8 cellular contexts compared by ENCODE assay signal in the genomic region with DNA sequence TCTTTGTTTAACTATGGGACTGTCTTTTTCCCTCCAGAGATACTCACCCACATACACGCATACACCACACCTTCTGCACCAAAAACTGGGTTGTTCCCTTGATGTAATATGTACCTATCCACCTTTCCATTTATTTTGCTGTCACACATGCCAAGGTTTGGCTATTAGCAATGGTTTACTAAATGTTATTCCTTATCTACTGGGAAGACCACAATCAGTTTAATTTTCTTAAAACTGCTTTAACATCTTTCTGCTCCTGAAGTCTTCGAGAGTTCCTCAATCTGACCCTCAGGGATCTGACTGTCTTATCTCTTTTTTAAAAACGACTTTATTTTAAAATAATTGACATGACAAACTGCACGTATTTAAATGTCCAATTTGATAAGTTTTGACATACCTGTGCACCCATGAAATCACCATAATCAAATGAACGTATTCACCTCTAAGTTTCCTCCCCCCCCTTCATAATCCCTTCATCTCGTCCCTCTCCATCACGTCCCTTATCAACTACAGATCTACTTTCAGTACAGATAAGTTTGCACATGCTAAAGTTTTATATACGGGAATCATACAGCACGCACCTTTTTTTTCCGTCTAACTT. TPM values are rescaled to one million over a fixed set of nuclear protein-coding genes. Genes with fewer than 3 reads are reported as not detected.
A peak's percentile ranks its signal among the peaks of the same experiment; 100 is the strongest.
DNase-seq lines count a peak whose midpoint lies in the region; ATAC-seq and TF ChIP-seq lines count a peak whose summit lies in the region.

No MANE protein-coding gene starts in this region.

- no peak for DNase-seq in activated CD8-positive, alpha-beta memory T cell treated with anti-CD3 and anti-CD28 coated beads, Interleukin-2, amount 10 ng/mL, durations not matched to agents 7 days and 5 days
- DNase-seq in activated CD8-positive, alpha-beta memory T cell treated with anti-CD3 and anti-CD28 coated beads for 24 hours, result no peak
- DNase-seq in foreskin fibroblast, result no peak
- DNase-seq in stimulated activated naive CD4-positive, alpha-beta T cell treated with Interleukin-2 at 50 U/mL for 16 hours (lab: John Stamatoyannopoulos, UW), result no peak
- no peak for DNase-seq in MV-4-11 (lab: John Stamatoyannopoulos, UW)
- DNase-seq in SIG-M5 (lab: John Stamatoyannopoulos, UW), result no peak

- H3K27ac Mint-ChIP-seq in activated CD8-positive, alpha-beta memory T cell treated with anti-CD3 and anti-CD28 coated beads, Interleukin-2, amount 10 ng/mL, durations not matched to agents 7 days and 5 days, result peak overlapping the region; percentile 89

- peak overlapping the region in 20 of 21 experiments; percentile 78 to 96 (median 91) for H3K27ac ChIP-seq in skin epidermis

- CTCF ChIA-PET in activated CD8-positive, alpha-beta memory T cell treated with anti-CD3 and anti-CD28 coated beads, Interleukin-2, amount 10 ng/mL, durations not matched to agents 7 days and 5 days (lab: Charles Lee), result interaction anchor here (1.0 kb wide), 1 partner anchor 12 kb away, joined by 3 read pairs; no protein-coding TSS in a partner anchor

- H3K36me3 Mint-ChIP-seq in activated CD8-positive, alpha-beta memory T cell treated with anti-CD3 and anti-CD28 coated beads, Interleukin-2, amount 10 ng/mL, durations not matched to agents 7 days and 5 days, result peaks cover 23% of the 10 kb centered on the region

- no peak for TF ChIP-seq CTCF in foreskin fibroblast (IDR thresholded peaks at IDR 0.05; ENCODE audit: low read depth, low read length)

- peak overlapping the region; percentile 99 for H3K4me3 Mint-ChIP-seq in activated CD8-positive, alpha-beta memory T cell treated with anti-CD3 and anti-CD28 coated beads, Interleukin-2, amount 10 ng/mL, durations not matched to agents 7 days and 5 days

- H3K9me3 Mint-ChIP-seq in activated CD8-positive, alpha-beta memory T cell treated with anti-CD3 and anti-CD28 coated beads, Interleukin-2, amount 10 ng/mL, durations not matched to agents 7 days and 5 days (ENCODE audit: low read depth), result no peaks in the 10 kb centered on the region

- H3K4me1 Mint-ChIP-seq in activated CD8-positive, alpha-beta memory T cell treated with anti-CD3 and anti-CD28 coated beads, Interleukin-2, amount 10 ng/mL, durations not matched to agents 7 days and 5 days, result peaks cover 45% of the 10 kb centered on the region

- H3K27me3 Mint-ChIP-seq in activated CD8-positive, alpha-beta memory T cell treated with anti-CD3 and anti-CD28 coated beads, Interleukin-2, amount 10 ng/mL, durations not matched to agents 7 days and 5 days, result no peaks in the 10 kb centered on the region

- ATAC-seq in activated CD8-positive, alpha-beta memory T cell treated with anti-CD3 and anti-CD28 coated beads, Interleukin-2, amount 10 ng/mL, durations not matched to agents 7 days and 5 days, result no peak
- peak; percentile 4; the same call in 2 of the 3 replicates for ATAC-seq in SK-N-SH treated with all-trans-retinoic acid at 6 μM for 48 hours

- H3K4me3 ChIP-seq in foreskin fibroblast (ENCODE audit: low read depth in 1 of 2, low read length in 2 of 2) (peak overlapping the region; percentile 79 to 92), skin epidermis (peak overlapping the region; percentile 60 to 94 (median 77))

TF ChIP-seq in SK-N-SH treated with all-trans-retinoic acid at 6 μM for 48 hours, 23 proteins besides CTCF, POLR2A, EP300 and RAD21:
- TF ChIP-seq ZC3H10 (CRISPR knock-in tag; IDR thresholded peaks at IDR 0.05) (no peak), CSDC2 (CRISPR knock-in tag; IDR thresholded peaks at IDR 0.05) (no peak), SNAI2 (CRISPR knock-in tag; IDR thresholded peaks at IDR 0.05) (no peak), RARB (CRISPR knock-in tag; IDR thresholded peaks at IDR 0.05) (no peak), ZNF8 (CRISPR knock-in tag; IDR thresholded peaks at IDR 0.05) (no peak), ZNF565 (CRISPR knock-in tag; conservative IDR thresholded peaks at IDR 0.05; ENCODE audit: low read depth) (no peak), ZNF70 (CRISPR knock-in tag; IDR thresholded peaks at IDR 0.05) (no peak), PPARA (CRISPR knock-in tag; IDR thresholded peaks at IDR 0.05; ENCODE audit: borderline replicate concordance) (no peak), ARNTL (CRISPR knock-in tag; IDR thresholded peaks at IDR 0.05; ENCODE audit: borderline replicate concordance, low read depth) (no peak), ISL1 (CRISPR knock-in tag; IDR thresholded peaks at IDR 0.05) (no peak), ZFP3 (CRISPR knock-in tag; IDR thresholded peaks at IDR 0.05) (no peak)
- TF ChIP-seq, protein P1, sequence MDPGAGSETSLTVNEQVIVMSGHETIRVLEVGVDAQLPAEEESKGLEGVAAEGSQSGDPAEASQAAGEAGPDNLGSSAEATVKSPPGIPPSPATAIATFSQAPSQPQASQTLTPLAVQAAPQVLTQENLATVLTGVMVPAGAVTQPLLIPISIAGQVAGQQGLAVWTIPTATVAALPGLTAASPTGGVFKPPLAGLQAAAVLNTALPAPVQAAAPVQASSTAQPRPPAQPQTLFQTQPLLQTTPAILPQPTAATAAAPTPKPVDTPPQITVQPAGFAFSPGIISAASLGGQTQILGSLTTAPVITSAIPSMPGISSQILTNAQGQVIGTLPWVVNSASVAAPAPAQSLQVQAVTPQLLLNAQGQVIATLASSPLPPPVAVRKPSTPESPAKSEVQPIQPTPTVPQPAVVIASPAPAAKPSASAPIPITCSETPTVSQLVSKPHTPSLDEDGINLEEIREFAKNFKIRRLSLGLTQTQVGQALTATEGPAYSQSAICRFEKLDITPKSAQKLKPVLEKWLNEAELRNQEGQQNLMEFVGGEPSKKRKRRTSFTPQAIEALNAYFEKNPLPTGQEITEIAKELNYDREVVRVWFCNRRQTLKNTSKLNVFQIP (CRISPR knock-in tag; IDR thresholded peaks at IDR 0.05; ENCODE audit: borderline replicate concordance, low read depth), result no peak
- TF ChIP-seq, protein P2, sequence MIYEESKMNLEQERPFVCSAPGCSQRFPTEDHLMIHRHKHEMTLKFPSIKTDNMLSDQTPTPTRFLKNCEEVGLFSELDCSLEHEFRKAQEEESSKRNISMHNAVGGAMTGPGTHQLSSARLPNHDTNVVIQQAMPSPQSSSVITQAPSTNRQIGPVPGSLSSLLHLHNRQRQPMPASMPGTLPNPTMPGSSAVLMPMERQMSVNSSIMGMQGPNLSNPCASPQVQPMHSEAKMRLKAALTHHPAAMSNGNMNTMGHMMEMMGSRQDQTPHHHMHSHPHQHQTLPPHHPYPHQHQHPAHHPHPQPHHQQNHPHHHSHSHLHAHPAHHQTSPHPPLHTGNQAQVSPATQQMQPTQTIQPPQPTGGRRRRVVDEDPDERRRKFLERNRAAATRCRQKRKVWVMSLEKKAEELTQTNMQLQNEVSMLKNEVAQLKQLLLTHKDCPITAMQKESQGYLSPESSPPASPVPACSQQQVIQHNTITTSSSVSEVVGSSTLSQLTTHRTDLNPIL (CRISPR knock-in tag; IDR thresholded peaks at IDR 0.05; ENCODE audit: low read depth), result no peak
- TF ChIP-seq, protein P3, sequence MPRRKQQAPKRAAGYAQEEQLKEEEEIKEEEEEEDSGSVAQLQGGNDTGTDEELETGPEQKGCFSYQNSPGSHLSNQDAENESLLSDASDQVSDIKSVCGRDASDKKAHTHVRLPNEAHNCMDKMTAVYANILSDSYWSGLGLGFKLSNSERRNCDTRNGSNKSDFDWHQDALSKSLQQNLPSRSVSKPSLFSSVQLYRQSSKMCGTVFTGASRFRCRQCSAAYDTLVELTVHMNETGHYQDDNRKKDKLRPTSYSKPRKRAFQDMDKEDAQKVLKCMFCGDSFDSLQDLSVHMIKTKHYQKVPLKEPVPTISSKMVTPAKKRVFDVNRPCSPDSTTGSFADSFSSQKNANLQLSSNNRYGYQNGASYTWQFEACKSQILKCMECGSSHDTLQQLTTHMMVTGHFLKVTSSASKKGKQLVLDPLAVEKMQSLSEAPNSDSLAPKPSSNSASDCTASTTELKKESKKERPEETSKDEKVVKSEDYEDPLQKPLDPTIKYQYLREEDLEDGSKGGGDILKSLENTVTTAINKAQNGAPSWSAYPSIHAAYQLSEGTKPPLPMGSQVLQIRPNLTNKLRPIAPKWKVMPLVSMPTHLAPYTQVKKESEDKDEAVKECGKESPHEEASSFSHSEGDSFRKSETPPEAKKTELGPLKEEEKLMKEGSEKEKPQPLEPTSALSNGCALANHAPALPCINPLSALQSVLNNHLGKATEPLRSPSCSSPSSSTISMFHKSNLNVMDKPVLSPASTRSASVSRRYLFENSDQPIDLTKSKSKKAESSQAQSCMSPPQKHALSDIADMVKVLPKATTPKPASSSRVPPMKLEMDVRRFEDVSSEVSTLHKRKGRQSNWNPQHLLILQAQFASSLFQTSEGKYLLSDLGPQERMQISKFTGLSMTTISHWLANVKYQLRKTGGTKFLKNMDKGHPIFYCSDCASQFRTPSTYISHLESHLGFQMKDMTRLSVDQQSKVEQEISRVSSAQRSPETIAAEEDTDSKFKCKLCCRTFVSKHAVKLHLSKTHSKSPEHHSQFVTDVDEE (CRISPR knock-in tag; IDR thresholded peaks at IDR 0.05), result no peak
- TF ChIP-seq, protein P4, sequence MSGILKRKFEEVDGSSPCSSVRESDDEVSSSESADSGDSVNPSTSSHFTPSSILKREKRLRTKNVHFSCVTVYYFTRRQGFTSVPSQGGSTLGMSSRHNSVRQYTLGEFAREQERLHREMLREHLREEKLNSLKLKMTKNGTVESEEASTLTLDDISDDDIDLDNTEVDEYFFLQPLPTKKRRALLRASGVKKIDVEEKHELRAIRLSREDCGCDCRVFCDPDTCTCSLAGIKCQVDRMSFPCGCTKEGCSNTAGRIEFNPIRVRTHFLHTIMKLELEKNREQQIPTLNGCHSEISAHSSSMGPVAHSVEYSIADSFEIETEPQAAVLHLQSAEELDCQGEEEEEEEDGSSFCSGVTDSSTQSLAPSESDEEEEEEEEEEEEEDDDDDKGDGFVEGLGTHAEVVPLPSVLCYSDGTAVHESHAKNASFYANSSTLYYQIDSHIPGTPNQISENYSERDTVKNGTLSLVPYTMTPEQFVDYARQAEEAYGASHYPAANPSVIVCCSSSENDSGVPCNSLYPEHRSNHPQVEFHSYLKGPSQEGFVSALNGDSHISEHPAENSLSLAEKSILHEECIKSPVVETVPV (CRISPR knock-in tag; IDR thresholded peaks at IDR 0.05), result no peak
TF ChIP-seq in SK-N-SH treated with all-trans-retinoic acid at 6 μM for 48 hours: peak in this region for 0.

RNA-seq across cellular contexts. Expression of a gene that starts 0.8 kb away (rescaled TPM):
- total RNA-seq in activated CD8-positive, alpha-beta memory T cell treated with anti-CD3 and anti-CD28 coated beads, Interleukin-2, amount 10 ng/mL, durations not matched to agents 7 days and 5 days, result 10 to 100 TPM; 44.5 to 45.8 TPM
